1 cellular context compared by ENCODE assay signal in genomic region chr3:53269888-53270880, GRCh38.
TF ChIP-seq lines count a peak whose summit lies in the region.

No MANE protein-coding gene starts in this region.

TF ChIP-seq in IMR-90, 13 proteins besides CTCF, POLR2A, EP300 and RAD21 (continued from another document):
- TF ChIP-seq ELK1 (IDR thresholded peaks at IDR 0.05; ENCODE audit: borderline replicate concordance, low read depth, low read length) (no peak), MAZ (IDR thresholded peaks at IDR 0.05; ENCODE audit: borderline replicate concordance, low read depth, low read length) (peak; percentile 24; the same call in 1 of the 2 replicates), BHLHE40 (IDR thresholded peaks at IDR 0.05; ENCODE audit: low read depth, low read length) (0 out of 2 replicates have a peak, but pooled peaks have one; percentile 31), RFX5 (IDR thresholded peaks at IDR 0.05; ENCODE audit: low read depth, low read length) (no peak)
